ENCODE assay signal across 26 cellular contexts in genomic region chr22:48734359-48734758, GRCh38.
"Had no signal": no experiment of that assay in that cellular context is flagged by ENCODE, and none has a peak within 500 bp of the region (broad histone marks: within the 10 kb centered on the region; RNA-seq: fewer than 3 reads in every experiment).

No MANE protein-coding gene starts in this region.

- H3K9me3 Mint-ChIP-seq: effector memory CD8-positive, alpha-beta T cell; immature natural killer cell; naive thymus-derived CD8-positive, alpha-beta T cell; stimulated activated naive CD8-positive, alpha-beta T cell treated with anti-CD3 and anti-CD28 coated beads, Interleukin-15, amount 100 ng/mL, for 72 hours had no signal

- H3K36me3 Mint-ChIP-seq: immature natural killer cell; naive thymus-derived CD8-positive, alpha-beta T cell had no signal

- H3K4me1 ChIP-seq: esophagus squamous epithelium, neural progenitor cell, right lobe of liver, suprapubic skin, thyroid gland had no signal

- H2AFZ ChIP-seq: neural progenitor cell had no signal

- H3K27me3 Mint-ChIP-seq: type B pancreatic cell had no signal

- H3K27me3 ChIP-seq: neural progenitor cell, ovary, right lobe of liver, suprapubic skin, thyroid gland had no signal

- H3K4me3 ChIP-seq: esophagus squamous epithelium, neural progenitor cell, ovary, right lobe of liver, suprapubic skin, thyroid gland had no signal

- H3K27ac ChIP-seq: esophagus squamous epithelium, neural progenitor cell, ovary, right lobe of liver, suprapubic skin, thyroid gland had no signal

- H3K9me3 ChIP-seq: esophagus squamous epithelium, ovary, right lobe of liver, suprapubic skin, thyroid gland had no signal

- FAIRE-seq: endometrium, frontal cortex, small intestine had no signal

- H3K27ac Mint-ChIP-seq: effector memory CD8-positive, alpha-beta T cell; immature natural killer cell; naive thymus-derived CD8-positive, alpha-beta T cell; neural progenitor cell; type B pancreatic cell had no signal

- H3K4me2 ChIP-seq: neural progenitor cell had no signal

- H3K36me3 ChIP-seq: esophagus squamous epithelium, neural progenitor cell, ovary, right lobe of liver, suprapubic skin, thyroid gland had no signal

- DNase-seq: cortex of kidney; effector memory CD8-positive, alpha-beta T cell; erythroblast; esophagus squamous epithelium; hypothalamus; immature natural killer cell; islet precursor cell; mammary epithelial cell; mesendoderm; ovary; retina; small intestine; stimulated activated CD4-positive, alpha-beta T cell treated with anti-CD3 and anti-CD28 coated beads, Interleukin-12 subunit alpha, Interleukin-12 subunit beta, amount 100 ng/mL, for 4 hours; stimulated activated CD4-positive, alpha-beta T cell treated with anti-CD3 and anti-CD28 coated beads, Interleukin-1b, Interleukin-23, amount 100 ng/mL, for 48 hours; stimulated activated CD4-positive, alpha-beta T cell treated with anti-CD3 and anti-CD28 coated beads, Interleukin-4, amount 100 ng/mL, for 1 hour; stimulated activated CD8-positive, alpha-beta memory T cell treated with anti-CD3 and anti-CD28 coated beads, Interleukin-4, amount 100 ng/mL, for 48 hours; stimulated activated naive CD4-positive, alpha-beta T cell; stimulated activated naive CD8-positive, alpha-beta T cell treated with anti-CD3 and anti-CD28 coated beads, Interleukin-15, amount 100 ng/mL, for 72 hours; thyroid gland had no signal

- H3K4me1 Mint-ChIP-seq: immature natural killer cell; naive thymus-derived CD8-positive, alpha-beta T cell; neural progenitor cell; stimulated activated naive CD8-positive, alpha-beta T cell treated with anti-CD3 and anti-CD28 coated beads, Interleukin-15, amount 100 ng/mL, for 72 hours had no signal

- H3K9ac ChIP-seq: neural progenitor cell had no signal

- ATAC-seq: effector memory CD8-positive, alpha-beta T cell; naive thymus-derived CD8-positive, alpha-beta T cell; right lobe of liver; stimulated activated naive CD8-positive, alpha-beta T cell treated with anti-CD3 and anti-CD28 coated beads, Interleukin-15, amount 100 ng/mL, for 72 hours had no signal

- H3K4me3 Mint-ChIP-seq: effector memory CD8-positive, alpha-beta T cell; immature natural killer cell; naive thymus-derived CD8-positive, alpha-beta T cell; neural progenitor cell; stimulated activated naive CD8-positive, alpha-beta T cell treated with anti-CD3 and anti-CD28 coated beads, Interleukin-15, amount 100 ng/mL, for 72 hours; type B pancreatic cell had no signal
